ENCODE assay signal across 28 cellular contexts in genomic region chr3:112413722-112414121, GRCh38.
"Had no signal": no experiment of that assay in that cellular context is flagged by ENCODE, and none has a peak within 500 bp of the region (broad histone marks: within the 10 kb centered on the region; RNA-seq: fewer than 3 reads in every experiment).

No MANE protein-coding gene starts in this region.

- H3K27me3 Mint-ChIP-seq: activated CD4-positive, alpha-beta T cell treated with anti-CD3 and anti-CD28 coated beads, Interleukin-2, amount 10 ng/mL, durations not matched to agents 7 days and 5 days; activated CD8-positive, alpha-beta T cell treated with anti-CD3 and anti-CD28 coated beads for 36 hours; activated naive CD8-positive, alpha-beta T cell treated with anti-CD3 and anti-CD28 coated beads, Interleukin-2, amount 50 U/mL, for 24 hours had no signal

- H3K4me3 ChIP-seq: breast epithelium, ovary, right lobe of liver, suprapubic skin, tibial artery had no signal

- H3K36me3 ChIP-seq: breast epithelium, ovary, right lobe of liver, suprapubic skin, tibial artery had no signal

- H3K9me3 ChIP-seq: breast epithelium, ovary, right lobe of liver, suprapubic skin, tibial artery had no signal

- H3K27ac Mint-ChIP-seq: activated CD4-positive, alpha-beta T cell treated with anti-CD3 and anti-CD28 coated beads, Interleukin-2, amount 10 ng/mL, durations not matched to agents 7 days and 5 days; activated CD8-positive, alpha-beta T cell treated with anti-CD3 and anti-CD28 coated beads for 36 hours; activated naive CD8-positive, alpha-beta T cell treated with anti-CD3 and anti-CD28 coated beads, Interleukin-2, amount 50 U/mL, for 24 hours; activated T-helper 17 cell treated with anti-CD3 and anti-CD28 coated beads, Interleukin-2, amount 50 U/mL, for 72 hours; endodermal cell; immature natural killer cell; nephron; progenitor cell of endocrine pancreas had no signal

- FAIRE-seq: kidney had no signal

- H3K36me3 Mint-ChIP-seq: immature natural killer cell had no signal

- H3K27me3 ChIP-seq: breast epithelium, ovary, right lobe of liver, suprapubic skin, tibial artery had no signal

- ATAC-seq: activated CD4-positive, CD25-positive, alpha-beta regulatory T cell treated with anti-CD3 and anti-CD28 coated beads, Interleukin-2, amount 50 U/mL, for 24 hours; activated CD8-positive, alpha-beta T cell treated with anti-CD3 and anti-CD28 coated beads for 36 hours; activated naive CD8-positive, alpha-beta T cell treated with anti-CD3 and anti-CD28 coated beads, Interleukin-2, amount 50 U/mL, for 24 hours; activated T-cell treated with anti-CD3 and anti-CD28 coated beads, Interleukin-2, amount 50 U/mL, for 4 hours; activated T-helper 17 cell treated with anti-CD3 and anti-CD28 coated beads, Interleukin-2, amount 50 U/mL, for 72 hours; esophagus mucosa; right lobe of liver had no signal

- H3K9me3 Mint-ChIP-seq: activated CD8-positive, alpha-beta T cell treated with anti-CD3 and anti-CD28 coated beads for 36 hours; activated naive CD8-positive, alpha-beta T cell treated with anti-CD3 and anti-CD28 coated beads, Interleukin-2, amount 50 U/mL, for 24 hours; activated T-cell treated with anti-CD3 and anti-CD28 coated beads, Interleukin-2, amount 50 U/mL, for 4 hours; activated T-helper 17 cell treated with anti-CD3 and anti-CD28 coated beads, Interleukin-2, amount 50 U/mL, for 72 hours; endodermal cell; immature natural killer cell had no signal

- H3K4me3 Mint-ChIP-seq: activated CD4-positive, alpha-beta T cell treated with anti-CD3 and anti-CD28 coated beads, Interleukin-2, amount 10 ng/mL, durations not matched to agents 7 days and 5 days; activated CD8-positive, alpha-beta T cell treated with anti-CD3 and anti-CD28 coated beads for 36 hours; activated naive CD8-positive, alpha-beta T cell treated with anti-CD3 and anti-CD28 coated beads, Interleukin-2, amount 50 U/mL, for 24 hours; activated T-cell treated with anti-CD3 and anti-CD28 coated beads, Interleukin-2, amount 50 U/mL, for 4 hours; activated T-helper 17 cell treated with anti-CD3 and anti-CD28 coated beads, Interleukin-2, amount 50 U/mL, for 72 hours; endodermal cell; immature natural killer cell; nephron had no signal

- H3K4me1 Mint-ChIP-seq: immature natural killer cell had no signal

- DNase-seq: activated CD4-positive, alpha-beta T cell treated with anti-CD3 and anti-CD28 coated beads, Interleukin-2, amount 10 ng/mL, durations not matched to agents 7 days and 5 days; activated CD8-positive, alpha-beta T cell treated with anti-CD3 and anti-CD28 coated beads for 36 hours; activated gamma-delta T cell treated with Interleukin-2 at 50 U/mL for 16 hours; activated naive CD4-positive, alpha-beta T cell treated with anti-CD3 and anti-CD28 coated beads, Interleukin-2, amount 50 U/mL, for 16 hours; activated naive CD8-positive, alpha-beta T cell treated with anti-CD3 and anti-CD28 coated beads, Interleukin-2, amount 50 U/mL, for 24 hours; activated T-cell treated with anti-CD3 and anti-CD28 coated beads, Interleukin-2, amount 50 U/mL, for 4 hours; amygdala; central memory CD4-positive, alpha-beta T cell; endodermal cell; foreskin fibroblast; head of caudate nucleus; hippocampal formation; immature natural killer cell; kidney; mesenchymal stem cell; ovary; right lobe of liver; stimulated activated CD4-positive, alpha-beta T cell treated with anti-CD3 and anti-CD28 coated beads, Interleukin-4, amount 100 ng/mL, for 4 hours; stimulated activated CD8-positive, alpha-beta memory T cell treated with anti-CD3 and anti-CD28 coated beads, Interleukin-4, amount 100 ng/mL, for 48 hours; stimulated activated naive CD4-positive, alpha-beta T cell; tibial artery had no signal

- H3K4me1 ChIP-seq: breast epithelium, right lobe of liver, suprapubic skin had no signal

- H3K27ac ChIP-seq: breast epithelium, ovary, right lobe of liver, suprapubic skin, tibial artery had no signal
